Comparison of ENCODE assay signal across 19 cellular contexts in the genomic region with DNA sequence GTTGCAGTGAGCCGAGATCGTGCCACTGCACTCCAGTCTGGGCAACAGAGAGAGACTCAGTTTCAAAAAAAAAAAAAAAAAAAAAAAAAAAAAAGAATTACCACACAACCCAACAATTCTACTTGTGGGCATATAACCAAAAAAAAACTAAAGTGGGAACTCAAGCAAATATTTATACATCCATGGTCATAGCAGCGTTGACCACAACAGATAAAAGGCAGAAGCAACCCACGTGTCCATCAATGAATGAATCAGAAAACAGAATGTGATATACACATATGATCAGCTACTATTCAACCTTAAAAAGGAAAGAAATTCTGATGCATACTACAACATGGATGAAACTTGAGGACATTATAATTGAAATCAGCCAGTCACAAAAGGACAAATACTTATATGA.
"Had no signal": no experiment of that assay in that cellular context is flagged by ENCODE, and none has a peak within 500 bp of the region (broad histone marks: within the 10 kb centered on the region; RNA-seq: fewer than 3 reads in every experiment).

No MANE protein-coding gene starts in this region.

- H3K4me3 ChIP-seq: lung, mucosa of descending colon, ovary, right atrium auricular region, right lobe of liver, skin epidermis, suprapubic skin, tibial nerve, uterus had no signal

- H3K9me3 ChIP-seq: left ventricle myocardium inferior, mucosa of descending colon, ovary, right atrium auricular region, right lobe of liver, suprapubic skin, tibial nerve, uterus had no signal

- H3K4me1 ChIP-seq: right lobe of liver, uterus had no signal

- H3K27me3 ChIP-seq: ovary, right atrium auricular region, right lobe of liver, suprapubic skin, tibial nerve, uterus had no signal

- H3K36me3 ChIP-seq: left ventricle myocardium inferior, ovary, right atrium auricular region, right lobe of liver, suprapubic skin, tibial nerve, uterus had no signal

- H3K27ac ChIP-seq: ovary, right lobe of liver, skin epidermis, suprapubic skin, tibial nerve, uterus had no signal

- DNase-seq: hypothalamus; islet precursor cell; left ventricle myocardium inferior; midbrain; mucosa of descending colon; naive thymus-derived CD4-positive, alpha-beta T cell; ovary; right lobe of liver; stimulated activated CD4-positive, alpha-beta T cell treated with anti-CD3 and anti-CD28 coated beads, Interleukin-12 subunit alpha, Interleukin-12 subunit beta, amount 100 ng/mL, for 4 hours; stimulated activated CD4-positive, alpha-beta T cell treated with anti-CD3 and anti-CD28 coated beads, Interleukin-15, amount 100 ng/mL, for 24 hours; stimulated activated CD4-positive, alpha-beta T cell treated with anti-CD3 and anti-CD28 coated beads, Interleukin-2, amount 100 ng/mL, for 24 hours; stimulated activated CD4-positive, alpha-beta T cell treated with anti-CD3 and anti-CD28 coated beads, Interleukin-4, amount 100 ng/mL, for 24 hours; stimulated activated naive CD4-positive, alpha-beta T cell; uterus had no signal
